In genomic region chr7:95794917-95795515, GRCh38 we compare ENCODE assay signal across 8 cellular contexts. TPM values are rescaled to one million over a fixed set of nuclear protein-coding genes. Genes with fewer than 3 reads are reported as not detected.
DNase-seq lines count a peak whose midpoint lies in the region; ATAC-seq and TF ChIP-seq lines count a peak whose summit lies in the region.

No MANE protein-coding gene starts in this region.

- CTCF ChIA-PET in HEK293T (lab: Yijun Ruan, JAX), result interaction anchor here (1.1 kb wide), 1 partner anchor 70 kb away, joined by 3 read pairs; no protein-coding TSS in a partner anchor
- CTCF ChIA-PET in activated naive CD4-positive, alpha-beta T cell treated with anti-CD3 and anti-CD28 coated beads for 36 hours (lab: Charles Lee), result interaction anchor here (1.1 kb wide), 1 partner anchor 11 kb away, joined by 5 read pairs; no protein-coding TSS in a partner anchor

- H3K36me3 ChIP-seq in DND-41 (ENCODE audit: insufficient read depth, low read length) (no peaks in the 10 kb centered on the region), OCI-LY3 (replicated peaks; ENCODE audit: low read depth, low read length) (no peaks in the 10 kb centered on the region), ascending aorta (no peaks in the 10 kb centered on the region)

- ATAC-seq in DND-41 (ENCODE audit: insufficient read depth, low read depth), result no peak
- ATAC-seq in HG02840 (IDR thresholded peaks at IDR 0.05; ENCODE audit: low FRiP score, unreplicated experiment), result no peak

- H3K4me3 Mint-ChIP-seq in activated naive CD4-positive, alpha-beta T cell treated with anti-CD3 and anti-CD28 coated beads for 36 hours, result no peak overlapping the region

- H3K9me3 ChIP-seq in DND-41 (ENCODE audit: insufficient read depth, low read length, severe bottlenecking) (no peaks in the 10 kb centered on the region), OCI-LY3 (ENCODE audit: insufficient read depth, low read length) (no peaks in the 10 kb centered on the region), ascending aorta (no peaks in the 10 kb centered on the region)

- no peak overlapping the region for H3K9ac ChIP-seq in DND-41 (ENCODE audit: low read depth, low read length)
- H3K9ac ChIP-seq in OCI-LY3 (ENCODE audit: low read length), result no peak overlapping the region

- H3K79me2 ChIP-seq in DND-41 (ENCODE audit: insufficient read depth, low read length), result no peaks in the 10 kb centered on the region
- no peaks in the 10 kb centered on the region for H3K79me2 ChIP-seq in OCI-LY3 (ENCODE audit: low read length)

- no peak overlapping the region for H3K27ac ChIP-seq in DND-41 (ENCODE audit: low read length)
- H3K27ac ChIP-seq in OCI-LY3 (ENCODE audit: low read length), result no peak overlapping the region
- H3K27ac ChIP-seq in ascending aorta, result no peak overlapping the region

- H4K20me1 ChIP-seq in DND-41 (ENCODE audit: insufficient read depth, low read length) (no peaks in the 10 kb centered on the region), OCI-LY3 (ENCODE audit: insufficient read depth, low read length) (no peaks in the 10 kb centered on the region)

- POLR2A ChIA-PET in HEK293T (lab: Yijun Ruan, JAX), result interaction anchor here (0.7 kb wide), 1 partner anchor 23 kb away, joined by 3 read pairs; the partner anchor contains the start of gene DYNC1I1

- peak; percentile 66 for TF ChIP-seq CTCF in DND-41 (IDR thresholded peaks at IDR 0.05; ENCODE audit: borderline replicate concordance, extremely low read depth, low read length, poor library complexity, severe bottlenecking)
- peak; percentile 65 for TF ChIP-seq CTCF in OCI-LY3 (IDR thresholded peaks at IDR 0.05; ENCODE audit: low read depth, low read length)
- TF ChIP-seq CTCF in ascending aorta (IDR thresholded peaks at IDR 0.05), result peak in 1 of 3 experiments; percentile 15

- H3K36me3 Mint-ChIP-seq in activated naive CD4-positive, alpha-beta T cell treated with anti-CD3 and anti-CD28 coated beads for 36 hours (ENCODE audit: low read depth), result no peaks in the 10 kb centered on the region

- H3K4me1 ChIP-seq in DND-41 (ENCODE audit: insufficient read depth, low read length) (no peaks in the 10 kb centered on the region), OCI-LY3 (ENCODE audit: low read length) (peaks cover 7% of the 10 kb centered on the region), ascending aorta (no peaks in the 10 kb centered on the region)

- no peak overlapping the region for H3K4me2 ChIP-seq in DND-41 (ENCODE audit: insufficient read depth, low read length)
- peak overlapping the region; percentile 41 for H3K4me2 ChIP-seq in OCI-LY3 (ENCODE audit: low read length)

- H3K27ac Mint-ChIP-seq in activated naive CD4-positive, alpha-beta T cell treated with anti-CD3 and anti-CD28 coated beads for 36 hours, result no peak overlapping the region

- H3K4me3 ChIP-seq in DND-41 (ENCODE audit: low read depth in 1 of 2, low read length in 2 of 2) (no peak overlapping the region), OCI-LY3 (ENCODE audit: low read length) (peak overlapping the region; percentile 17; the same call in 1 of the 2 replicates), ascending aorta (no peak overlapping the region)

- H3K27me3 ChIP-seq in DND-41 (ENCODE audit: insufficient read depth, low read length, poor library complexity) (no peaks in the 10 kb centered on the region), OCI-LY3 (ENCODE audit: low read depth, low read length) (no peaks in the 10 kb centered on the region), ascending aorta (no peaks in the 10 kb centered on the region)

- intact Hi-C loops in activated naive CD4-positive, alpha-beta T cell treated with anti-CD3 and anti-CD28 coated beads for 36 hours (cut with micrococcal nuclease), result loop anchor here (2.0 kb wide), 1 partner anchor 72 kb away; no protein-coding TSS in a partner anchor
- intact Hi-C loops in ascending aorta (cut with DNase I), result no loop called here

- DNase-seq in DND-41 (peak; percentile 7), HEK293T (ENCODE audit: extremely low spot score) (peak; percentile 43), glomerular visceral epithelial cell (ENCODE audit: extremely low spot score) (peak; percentile 10), ascending aorta (ENCODE audit: low spot score in 2 of 2) (no peak), pons (ENCODE audit: low spot score) (no peak)
- no peak for DNase-seq in activated naive CD4-positive, alpha-beta T cell treated with anti-CD3 and anti-CD28 coated beads for 36 hours

- H3K9me3 Mint-ChIP-seq in activated naive CD4-positive, alpha-beta T cell treated with anti-CD3 and anti-CD28 coated beads for 36 hours, result no peaks in the 10 kb centered on the region

- peaks cover 2% of the 10 kb centered on the region for H3K27me3 Mint-ChIP-seq in activated naive CD4-positive, alpha-beta T cell treated with anti-CD3 and anti-CD28 coated beads for 36 hours (ENCODE audit: low read depth)

- no peaks in the 10 kb centered on the region for H3K4me1 Mint-ChIP-seq in activated naive CD4-positive, alpha-beta T cell treated with anti-CD3 and anti-CD28 coated beads for 36 hours (ENCODE audit: low read depth)

- H2AFZ ChIP-seq in DND-41 (ENCODE audit: low read depth, low read length), result no peak overlapping the region
- H2AFZ ChIP-seq in OCI-LY3 (ENCODE audit: low read depth, low read length), result peak overlapping the region; percentile 93

TF ChIP-seq in HEK293T, 16 proteins besides CTCF, POLR2A, EP300 and RAD21:
- TF ChIP-seq LEF1 (IDR thresholded peaks at IDR 0.05; ENCODE audit: borderline replicate concordance), result no peak

RNA-seq across cellular contexts. Expression of gene DYNC1I1, which starts 22.7 kb away (rescaled TPM):
- total RNA-seq in activated naive CD4-positive, alpha-beta T cell treated with anti-CD3 and anti-CD28 coated beads for 36 hours, result not detected
- 13.2 TPM for total RNA-seq in ascending aorta

Comparison
In these comparisons a context has a peak if more than half of its experiments do, and no peak if none do; other contexts are left out.
1. DNase-seq: peak in DND-41 (single experiment), HEK293T (single experiment) and glomerular visceral epithelial cell (single experiment); none in activated naive CD4-positive, alpha-beta T cell treated with anti-CD3 and anti-CD28 coated beads for 36 hours (single experiment), ascending aorta (0 of 2) and pons (single experiment).
2. RNA of gene DYNC1I1, which starts 22.7 kb away (total RNA-seq): 13.2 TPM in ascending aorta (single experiment); not detected in activated naive CD4-positive, alpha-beta T cell treated with anti-CD3 and anti-CD28 coated beads for 36 hours; every median in the first group is over 10 times any median in the second.